Comparison of ENCODE assay signal across 1 cellular context in genomic region chr15:101228313-101228712, GRCh38.
TF ChIP-seq lines count a peak whose summit lies in the region.

No MANE protein-coding gene starts in this region.

TF ChIP-seq in GM23338, 12 proteins besides CTCF, POLR2A, EP300 and RAD21 (continued from another document):
- TF ChIP-seq REST (IDR thresholded peaks at IDR 0.05; ENCODE audit: unreplicated experiment) (no peak), ZNF462 (CRISPR knock-in tag; IDR thresholded peaks at IDR 0.05) (no peak), POLR2AphosphoS5 (IDR thresholded peaks at IDR 0.05; ENCODE audit: low read depth) (no peak), CREB1 (CRISPR knock-in tag; IDR thresholded peaks at IDR 0.05; ENCODE audit: low read depth) (no peak)
TF ChIP-seq in GM23338: peak in this region for 0.
